ENCODE assay signal across 1 cellular context in the genomic region with DNA sequence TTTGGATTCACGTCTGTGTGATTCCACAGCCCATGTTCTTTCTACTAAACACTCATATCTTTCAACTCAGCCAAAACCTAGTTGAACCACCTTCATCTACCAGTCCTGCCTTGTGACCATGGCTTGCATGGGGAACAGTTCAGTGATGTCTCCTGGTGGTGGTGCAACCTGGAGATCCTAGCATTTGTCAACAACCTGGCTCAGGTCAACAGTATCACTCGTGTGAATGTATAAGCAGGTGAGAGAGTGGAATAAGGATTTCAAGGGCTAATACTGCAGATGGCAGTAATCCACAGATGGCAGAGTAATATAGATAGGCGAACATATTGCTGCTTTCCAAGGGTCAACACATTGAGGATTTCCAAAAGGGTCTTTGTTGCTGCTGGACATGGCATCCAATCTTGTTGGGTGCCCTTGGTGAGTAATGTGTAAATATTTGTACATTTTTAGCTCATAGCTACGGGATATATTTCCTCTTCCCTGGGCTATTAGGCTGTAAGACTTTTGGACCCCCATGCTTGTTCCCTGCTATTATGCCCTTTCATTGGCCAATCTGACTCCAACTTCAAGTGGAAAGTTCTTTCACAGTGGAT.
TF ChIP-seq lines count a peak whose summit lies in the region.

No MANE protein-coding gene starts in this region.

TF ChIP-seq in HepG2, 621 proteins besides CTCF, POLR2A, EP300 and RAD21 (continued from another document and continues in another):
- TF ChIP-seq, protein P1, sequence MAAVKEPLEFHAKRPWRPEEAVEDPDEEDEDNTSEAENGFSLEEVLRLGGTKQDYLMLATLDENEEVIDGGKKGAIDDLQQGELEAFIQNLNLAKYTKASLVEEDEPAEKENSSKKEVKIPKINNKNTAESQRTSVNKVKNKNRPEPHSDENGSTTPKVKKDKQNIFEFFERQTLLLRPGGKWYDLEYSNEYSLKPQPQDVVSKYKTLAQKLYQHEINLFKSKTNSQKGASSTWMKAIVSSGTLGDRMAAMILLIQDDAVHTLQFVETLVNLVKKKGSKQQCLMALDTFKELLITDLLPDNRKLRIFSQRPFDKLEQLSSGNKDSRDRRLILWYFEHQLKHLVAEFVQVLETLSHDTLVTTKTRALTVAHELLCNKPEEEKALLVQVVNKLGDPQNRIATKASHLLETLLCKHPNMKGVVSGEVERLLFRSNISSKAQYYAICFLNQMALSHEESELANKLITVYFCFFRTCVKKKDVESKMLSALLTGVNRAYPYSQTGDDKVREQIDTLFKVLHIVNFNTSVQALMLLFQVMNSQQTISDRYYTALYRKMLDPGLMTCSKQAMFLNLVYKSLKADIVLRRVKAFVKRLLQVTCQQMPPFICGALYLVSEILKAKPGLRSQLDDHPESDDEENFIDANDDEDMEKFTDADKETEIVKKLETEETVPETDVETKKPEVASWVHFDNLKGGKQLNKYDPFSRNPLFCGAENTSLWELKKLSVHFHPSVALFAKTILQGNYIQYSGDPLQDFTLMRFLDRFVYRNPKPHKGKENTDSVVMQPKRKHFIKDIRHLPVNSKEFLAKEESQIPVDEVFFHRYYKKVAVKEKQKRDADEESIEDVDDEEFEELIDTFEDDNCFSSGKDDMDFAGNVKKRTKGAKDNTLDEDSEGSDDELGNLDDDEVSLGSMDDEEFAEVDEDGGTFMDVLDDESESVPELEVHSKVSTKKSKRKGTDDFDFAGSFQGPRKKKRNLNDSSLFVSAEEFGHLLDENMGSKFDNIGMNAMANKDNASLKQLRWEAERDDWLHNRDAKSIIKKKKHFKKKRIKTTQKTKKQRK (IDR thresholded peaks at IDR 0.05; ENCODE audit: low read length), result no peak
- TF ChIP-seq NONO (IDR thresholded peaks at IDR 0.05) (no peak), NONO (CRISPR knock-in tag; conservative IDR thresholded peaks at IDR 0.05) (no peak), U2AF1 (optimal IDR thresholded peaks at IDR 0.05; ENCODE audit: low read depth, low read length) (no peak), ZNF800 (CRISPR knock-in tag; IDR thresholded peaks at IDR 0.05) (no peak), ZNF253 (CRISPR knock-in tag; IDR thresholded peaks at IDR 0.05; ENCODE audit: borderline replicate concordance) (no peak), NFKB2 (CRISPR knock-in tag; IDR thresholded peaks at IDR 0.05; ENCODE audit: borderline replicate concordance) (no peak), PTBP1 (IDR thresholded peaks at IDR 0.05; ENCODE audit: low read depth, low read length, poor library complexity, severe bottlenecking) (no peak), MLXIP (CRISPR knock-in tag; IDR thresholded peaks at IDR 0.05; ENCODE audit: borderline replicate concordance) (no peak), FOXO1 (CRISPR knock-in tag; IDR thresholded peaks at IDR 0.05) (0 out of 2 replicates have a peak, but pooled peaks have one; percentile 23), MEF2D (CRISPR knock-in tag; IDR thresholded peaks at IDR 0.05) (no peak), SOX13 (IDR thresholded peaks at IDR 0.05) (no peak), SOX13 (CRISPR knock-in tag; conservative IDR thresholded peaks at IDR 0.05 in 1 of 2, IDR thresholded peaks at IDR 0.05 in 1 of 2) (no peak), ZNF737 (CRISPR knock-in tag; IDR thresholded peaks at IDR 0.05; ENCODE audit: borderline replicate concordance) (no peak), ARHGAP35 (CRISPR knock-in tag; IDR thresholded peaks at IDR 0.05; ENCODE audit: borderline replicate concordance) (no peak; the same call in 1 of the 2 replicates), NR2F2 (IDR thresholded peaks at IDR 0.05; ENCODE audit: borderline replicate concordance, low read depth) (no peak), NR0B2 (CRISPR knock-in tag; IDR thresholded peaks at IDR 0.05) (no peak), FOSL2 (CRISPR knock-in tag; IDR thresholded peaks at IDR 0.05) (peak; percentile 66), GLI4 (CRISPR knock-in tag; IDR thresholded peaks at IDR 0.05; ENCODE audit: borderline replicate concordance) (no peak), ZFP90 (CRISPR knock-in tag; IDR thresholded peaks at IDR 0.05; ENCODE audit: borderline replicate concordance) (no peak), YY1 (IDR thresholded peaks at IDR 0.05; ENCODE audit: insufficient read depth, insufficient replicate concordance, low read depth, low read length) (no peak), ZNF7 (CRISPR knock-in tag; IDR thresholded peaks at IDR 0.05) (no peak), KLF12 (CRISPR knock-in tag; IDR thresholded peaks at IDR 0.05; ENCODE audit: borderline replicate concordance) (no peak), ARID2 (CRISPR knock-in tag; IDR thresholded peaks at IDR 0.05; ENCODE audit: borderline replicate concordance) (no peak), ELF4 (CRISPR knock-in tag; IDR thresholded peaks at IDR 0.05; ENCODE audit: borderline replicate concordance) (no peak), RFX3 (CRISPR knock-in tag; IDR thresholded peaks at IDR 0.05) (no peak)
- TF ChIP-seq, protein P2, sequence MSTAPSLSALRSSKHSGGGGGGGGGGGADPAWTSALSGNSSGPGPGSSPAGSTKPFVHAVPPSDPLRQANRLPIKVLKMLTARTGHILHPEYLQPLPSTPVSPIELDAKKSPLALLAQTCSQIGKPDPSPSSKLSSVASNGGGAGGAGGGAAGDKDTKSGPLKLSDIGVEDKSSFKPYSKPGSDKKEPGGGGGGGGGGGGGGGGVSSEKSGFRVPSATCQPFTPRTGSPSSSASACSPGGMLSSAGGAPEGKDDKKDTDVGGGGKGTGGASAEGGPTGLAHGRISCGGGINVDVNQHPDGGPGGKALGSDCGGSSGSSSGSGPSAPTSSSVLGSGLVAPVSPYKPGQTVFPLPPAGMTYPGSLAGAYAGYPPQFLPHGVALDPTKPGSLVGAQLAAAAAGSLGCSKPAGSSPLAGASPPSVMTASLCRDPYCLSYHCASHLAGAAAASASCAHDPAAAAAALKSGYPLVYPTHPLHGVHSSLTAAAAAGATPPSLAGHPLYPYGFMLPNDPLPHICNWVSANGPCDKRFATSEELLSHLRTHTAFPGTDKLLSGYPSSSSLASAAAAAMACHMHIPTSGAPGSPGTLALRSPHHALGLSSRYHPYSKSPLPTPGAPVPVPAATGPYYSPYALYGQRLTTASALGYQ (CRISPR knock-in tag; IDR thresholded peaks at IDR 0.05), result no peak
- TF ChIP-seq, protein P3, sequence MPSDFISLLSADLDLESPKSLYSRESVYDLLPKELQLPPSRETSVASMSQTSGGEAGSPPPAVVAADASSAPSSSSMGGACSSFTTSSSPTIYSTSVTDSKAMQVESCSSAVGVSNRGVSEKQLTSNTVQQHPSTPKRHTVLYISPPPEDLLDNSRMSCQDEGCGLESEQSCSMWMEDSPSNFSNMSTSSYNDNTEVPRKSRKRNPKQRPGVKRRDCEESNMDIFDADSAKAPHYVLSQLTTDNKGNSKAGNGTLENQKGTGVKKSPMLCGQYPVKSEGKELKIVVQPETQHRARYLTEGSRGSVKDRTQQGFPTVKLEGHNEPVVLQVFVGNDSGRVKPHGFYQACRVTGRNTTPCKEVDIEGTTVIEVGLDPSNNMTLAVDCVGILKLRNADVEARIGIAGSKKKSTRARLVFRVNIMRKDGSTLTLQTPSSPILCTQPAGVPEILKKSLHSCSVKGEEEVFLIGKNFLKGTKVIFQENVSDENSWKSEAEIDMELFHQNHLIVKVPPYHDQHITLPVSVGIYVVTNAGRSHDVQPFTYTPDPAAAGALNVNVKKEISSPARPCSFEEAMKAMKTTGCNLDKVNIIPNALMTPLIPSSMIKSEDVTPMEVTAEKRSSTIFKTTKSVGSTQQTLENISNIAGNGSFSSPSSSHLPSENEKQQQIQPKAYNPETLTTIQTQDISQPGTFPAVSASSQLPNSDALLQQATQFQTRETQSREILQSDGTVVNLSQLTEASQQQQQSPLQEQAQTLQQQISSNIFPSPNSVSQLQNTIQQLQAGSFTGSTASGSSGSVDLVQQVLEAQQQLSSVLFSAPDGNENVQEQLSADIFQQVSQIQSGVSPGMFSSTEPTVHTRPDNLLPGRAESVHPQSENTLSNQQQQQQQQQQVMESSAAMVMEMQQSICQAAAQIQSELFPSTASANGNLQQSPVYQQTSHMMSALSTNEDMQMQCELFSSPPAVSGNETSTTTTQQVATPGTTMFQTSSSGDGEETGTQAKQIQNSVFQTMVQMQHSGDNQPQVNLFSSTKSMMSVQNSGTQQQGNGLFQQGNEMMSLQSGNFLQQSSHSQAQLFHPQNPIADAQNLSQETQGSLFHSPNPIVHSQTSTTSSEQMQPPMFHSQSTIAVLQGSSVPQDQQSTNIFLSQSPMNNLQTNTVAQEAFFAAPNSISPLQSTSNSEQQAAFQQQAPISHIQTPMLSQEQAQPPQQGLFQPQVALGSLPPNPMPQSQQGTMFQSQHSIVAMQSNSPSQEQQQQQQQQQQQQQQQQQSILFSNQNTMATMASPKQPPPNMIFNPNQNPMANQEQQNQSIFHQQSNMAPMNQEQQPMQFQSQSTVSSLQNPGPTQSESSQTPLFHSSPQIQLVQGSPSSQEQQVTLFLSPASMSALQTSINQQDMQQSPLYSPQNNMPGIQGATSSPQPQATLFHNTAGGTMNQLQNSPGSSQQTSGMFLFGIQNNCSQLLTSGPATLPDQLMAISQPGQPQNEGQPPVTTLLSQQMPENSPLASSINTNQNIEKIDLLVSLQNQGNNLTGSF (CRISPR knock-in tag; IDR thresholded peaks at IDR 0.05), result no peak
- TF ChIP-seq, protein P4, sequence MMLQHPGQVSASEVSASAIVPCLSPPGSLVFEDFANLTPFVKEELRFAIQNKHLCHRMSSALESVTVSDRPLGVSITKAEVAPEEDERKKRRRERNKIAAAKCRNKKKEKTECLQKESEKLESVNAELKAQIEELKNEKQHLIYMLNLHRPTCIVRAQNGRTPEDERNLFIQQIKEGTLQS (CRISPR knock-in tag; IDR thresholded peaks at IDR 0.05), result no peak
- TF ChIP-seq, protein P5, sequence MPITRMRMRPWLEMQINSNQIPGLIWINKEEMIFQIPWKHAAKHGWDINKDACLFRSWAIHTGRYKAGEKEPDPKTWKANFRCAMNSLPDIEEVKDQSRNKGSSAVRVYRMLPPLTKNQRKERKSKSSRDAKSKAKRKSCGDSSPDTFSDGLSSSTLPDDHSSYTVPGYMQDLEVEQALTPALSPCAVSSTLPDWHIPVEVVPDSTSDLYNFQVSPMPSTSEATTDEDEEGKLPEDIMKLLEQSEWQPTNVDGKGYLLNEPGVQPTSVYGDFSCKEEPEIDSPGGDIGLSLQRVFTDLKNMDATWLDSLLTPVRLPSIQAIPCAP (CRISPR knock-in tag; IDR thresholded peaks at IDR 0.05; ENCODE audit: low read depth), result no peak
- TF ChIP-seq, protein P6, sequence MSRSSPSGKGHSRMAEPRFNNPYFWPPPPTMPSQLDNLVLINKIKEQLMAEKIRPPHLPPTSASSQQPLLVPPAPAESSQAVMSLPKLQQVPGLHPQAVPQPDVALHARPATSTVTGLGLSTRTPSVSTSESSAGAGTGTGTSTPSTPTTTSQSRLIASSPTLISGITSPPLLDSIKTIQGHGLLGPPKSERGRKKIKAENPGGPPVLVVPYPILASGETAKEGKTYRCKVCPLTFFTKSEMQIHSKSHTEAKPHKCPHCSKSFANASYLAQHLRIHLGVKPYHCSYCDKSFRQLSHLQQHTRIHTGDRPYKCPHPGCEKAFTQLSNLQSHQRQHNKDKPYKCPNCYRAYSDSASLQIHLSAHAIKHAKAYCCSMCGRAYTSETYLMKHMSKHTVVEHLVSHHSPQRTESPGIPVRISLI (CRISPR knock-in tag; IDR thresholded peaks at IDR 0.05; ENCODE audit: borderline replicate concordance), result no peak
- TF ChIP-seq, protein P7, sequence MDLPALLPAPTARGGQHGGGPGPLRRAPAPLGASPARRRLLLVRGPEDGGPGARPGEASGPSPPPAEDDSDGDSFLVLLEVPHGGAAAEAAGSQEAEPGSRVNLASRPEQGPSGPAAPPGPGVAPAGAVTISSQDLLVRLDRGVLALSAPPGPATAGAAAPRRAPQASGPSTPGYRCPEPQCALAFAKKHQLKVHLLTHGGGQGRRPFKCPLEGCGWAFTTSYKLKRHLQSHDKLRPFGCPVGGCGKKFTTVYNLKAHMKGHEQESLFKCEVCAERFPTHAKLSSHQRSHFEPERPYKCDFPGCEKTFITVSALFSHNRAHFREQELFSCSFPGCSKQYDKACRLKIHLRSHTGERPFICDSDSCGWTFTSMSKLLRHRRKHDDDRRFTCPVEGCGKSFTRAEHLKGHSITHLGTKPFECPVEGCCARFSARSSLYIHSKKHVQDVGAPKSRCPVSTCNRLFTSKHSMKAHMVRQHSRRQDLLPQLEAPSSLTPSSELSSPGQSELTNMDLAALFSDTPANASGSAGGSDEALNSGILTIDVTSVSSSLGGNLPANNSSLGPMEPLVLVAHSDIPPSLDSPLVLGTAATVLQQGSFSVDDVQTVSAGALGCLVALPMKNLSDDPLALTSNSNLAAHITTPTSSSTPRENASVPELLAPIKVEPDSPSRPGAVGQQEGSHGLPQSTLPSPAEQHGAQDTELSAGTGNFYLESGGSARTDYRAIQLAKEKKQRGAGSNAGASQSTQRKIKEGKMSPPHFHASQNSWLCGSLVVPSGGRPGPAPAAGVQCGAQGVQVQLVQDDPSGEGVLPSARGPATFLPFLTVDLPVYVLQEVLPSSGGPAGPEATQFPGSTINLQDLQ (CRISPR knock-in tag; IDR thresholded peaks at IDR 0.05), result no peak
